ENCODE assay signal across 27 cellular contexts in genomic region chr20:47689726-47690125, GRCh38.
"Had no signal": no experiment of that assay in that cellular context is flagged by ENCODE, and none has a peak within 500 bp of the region (broad histone marks: within the 10 kb centered on the region; RNA-seq: fewer than 3 reads in every experiment).

No MANE protein-coding gene starts in this region.

- DNase-seq: activated CD4-positive, alpha-beta T cell treated with anti-CD3 and anti-CD28 coated beads for 48 hours; activated CD4-positive, alpha-beta T cell treated with anti-CD3 and anti-CD28 coated beads, Interleukin-2, amount 50 U/mL, for 4 hours; activated CD8-positive, alpha-beta memory T cell treated with anti-CD3 and anti-CD28 coated beads, Interleukin-2, amount 50 U/mL, for 48 hours; activated CD8-positive, alpha-beta T cell treated with anti-CD3 and anti-CD28 coated beads, Interleukin-2, amount 10 ng/mL, durations not matched to agents 7 days and 5 days; activated naive CD4-positive, alpha-beta T cell; activated T-cell treated with anti-CD3 and anti-CD28 coated beads, Interleukin-2, amount 50 U/mL, for 1 hour; aorta; body of pancreas; central memory CD4-positive, alpha-beta T cell; Karpas-422; MM.1S; NCI-H1105 treated with DMSO at 0.1 percent for 48 hours; NCI-H1436 treated with DMSO at 0.1 percent for 48 hours; NCI-H187; NCI-H2081; NCI-H446; NCI-H526; NCI-H774; Right ventricle myocardium superior; RPMI8226; SJCRH30; SK-N-SH; SW 1271 had no signal

- ATAC-seq: activated CD4-positive, CD25-positive, alpha-beta regulatory T cell treated with anti-CD3 and anti-CD28 coated beads, Interleukin-2, amount 50 U/mL, for 24 hours; activated CD8-positive, alpha-beta T cell treated with anti-CD3 and anti-CD28 coated beads, Interleukin-2, amount 10 ng/mL, durations not matched to agents 7 days and 5 days; body of pancreas; K562; Panc1 had no signal

- H3K27me3 ChIP-seq: body of pancreas, SJCRH30 had no signal

- H3K4me1 ChIP-seq: body of pancreas had no signal

- H3K9ac ChIP-seq: SK-N-SH had no signal

- H3K9me3 Mint-ChIP-seq: activated naive CD4-positive, alpha-beta T cell treated with anti-CD3 and anti-CD28 coated beads, Interleukin-2, amount 50 U/mL, for 24 hours had no signal

- H3K4me3 Mint-ChIP-seq: activated CD8-positive, alpha-beta T cell treated with anti-CD3 and anti-CD28 coated beads, Interleukin-2, amount 10 ng/mL, durations not matched to agents 7 days and 5 days; activated naive CD4-positive, alpha-beta T cell treated with anti-CD3 and anti-CD28 coated beads, Interleukin-2, amount 50 U/mL, for 24 hours had no signal

- H3K27ac ChIP-seq: body of pancreas, SJCRH30 had no signal

- H3K27me3 Mint-ChIP-seq: activated naive CD4-positive, alpha-beta T cell treated with anti-CD3 and anti-CD28 coated beads, Interleukin-2, amount 50 U/mL, for 24 hours had no signal

- H3K4me3 ChIP-seq: body of pancreas, K562, SJCRH30 had no signal

- H3K27ac Mint-ChIP-seq: activated CD8-positive, alpha-beta T cell treated with anti-CD3 and anti-CD28 coated beads, Interleukin-2, amount 10 ng/mL, durations not matched to agents 7 days and 5 days; activated naive CD4-positive, alpha-beta T cell treated with anti-CD3 and anti-CD28 coated beads, Interleukin-2, amount 50 U/mL, for 24 hours had no signal
